ENCODE assay signal across 15 cellular contexts in genomic region chr4:101418466-101418865, GRCh38.
DNase-seq lines count a peak whose midpoint lies in the region; ATAC-seq and TF ChIP-seq lines count a peak whose summit lies in the region.
"Had no signal": no experiment of that assay in that cellular context is flagged by ENCODE, and none has a peak within 500 bp of the region (broad histone marks: within the 10 kb centered on the region; RNA-seq: fewer than 3 reads in every experiment).

No MANE protein-coding gene starts in this region.

- peaks cover 42% of the 10 kb centered on the region for H3K27me3 Mint-ChIP-seq in CD8-positive, alpha-beta T cell (ENCODE audit: low read depth)
- H3K27me3 Mint-ChIP-seq in effector memory CD8-positive, alpha-beta T cell, result no peaks in the 10 kb centered on the region

- H3K36me3 Mint-ChIP-seq in CD8-positive, alpha-beta T cell, result no peaks in the 10 kb centered on the region
- H3K36me3 Mint-ChIP-seq in effector memory CD8-positive, alpha-beta T cell (ENCODE audit: insufficient read depth), result no peaks in the 10 kb centered on the region
- H3K36me3 Mint-ChIP-seq: CD14-positive monocyte had no signal

- TF ChIP-seq EP300 in sigmoid colon (IDR thresholded peaks at IDR 0.05), result no peak

- peaks cover 43% of the 10 kb centered on the region for H3K4me1 ChIP-seq in CD8-positive, alpha-beta T cell (ENCODE audit: insufficient read depth, low read length)
- no peaks in the 10 kb centered on the region for H3K4me1 ChIP-seq in sigmoid colon

- peaks cover 4% of the 10 kb centered on the region for H3K27me3 ChIP-seq in CD8-positive, alpha-beta T cell (ENCODE audit: insufficient read depth, low read length)
- no peaks in the 10 kb centered on the region for H3K27me3 ChIP-seq in sigmoid colon

- H3K9me3 ChIP-seq in CD8-positive, alpha-beta T cell (ENCODE audit: low read length), result no peaks in the 10 kb centered on the region
- no peaks in the 10 kb centered on the region for H3K9me3 ChIP-seq in sigmoid colon

- CTCF ChIA-PET in CD8-positive, alpha-beta T cell (lab: Charles Lee), result interaction anchor here (1.1 kb wide), 1 partner anchor 12 kb away, joined by 3 read pairs; no protein-coding TSS in a partner anchor

- 40 to 64% methylated on average over 2 of the region's 2 CpGs for WGBS in sigmoid colon, 2 donors

- H3K36me3 ChIP-seq in CD8-positive, alpha-beta T cell (ENCODE audit: insufficient read depth, low read length), result no peaks in the 10 kb centered on the region
- no peaks in the 10 kb centered on the region for H3K36me3 ChIP-seq in sigmoid colon

- H3K4me3 Mint-ChIP-seq in CD8-positive, alpha-beta T cell, result peak overlapping the region; percentile 54
- H3K4me3 Mint-ChIP-seq in effector memory CD8-positive, alpha-beta T cell, result peak overlapping the region; percentile 66 to 74
- H3K4me3 Mint-ChIP-seq: CD14-positive monocyte, endodermal cell had no signal

- POLR2A ChIA-PET in CD8-positive, alpha-beta T cell (lab: Charles Lee), result interaction anchor here (0.8 to 2.6 kb wide), 2 partner anchors 14 to 71 kb away, joined by 3 to 11 read pairs; partner anchors contain the start of gene PPP3CA

- H3K4me3 ChIP-seq in CD8-positive, alpha-beta T cell (ENCODE audit: low read depth, low read length), result no peak overlapping the region
- no peak overlapping the region for H3K4me3 ChIP-seq in sigmoid colon

- DNase-seq in CD8-positive, alpha-beta T cell, result no peak
- DNase-seq in NCI-H69 (lab: John Stamatoyannopoulos, UW) (peak; percentile 56), SKM-1 treated with dmso at 0.1 percent for 144 hours (lab: John Stamatoyannopoulos, UW; ENCODE audit: unreplicated experiment) (no peak), sigmoid colon (no peak), SK-N-DZ (ENCODE audit: low spot score) (no peak), substantia nigra (lab: John Stamatoyannopoulos, UW) (no peak)
- no peak for DNase-seq in effector memory CD8-positive, alpha-beta T cell
- DNase-seq: activated gamma-delta T cell, endodermal cell, mammary epithelial cell, NCI-H1436, right cardiac atrium, SW 1271 had no signal

- H3K9me3 Mint-ChIP-seq in CD8-positive, alpha-beta T cell, result no peaks in the 10 kb centered on the region
- no peaks in the 10 kb centered on the region for H3K9me3 Mint-ChIP-seq in effector memory CD8-positive, alpha-beta T cell
- H3K9me3 Mint-ChIP-seq: endodermal cell had no signal

- no peak for ATAC-seq in CD8-positive, alpha-beta T cell
- peak; percentile 9 for ATAC-seq in GM18909 (IDR thresholded peaks at IDR 0.05; ENCODE audit: poor library complexity, unreplicated experiment)
- peak; percentile 57 for ATAC-seq in effector memory CD8-positive, alpha-beta T cell (replicated peaks)
- ATAC-seq: right cardiac atrium had no signal

- H3K27ac ChIP-seq in CD8-positive, alpha-beta T cell (ENCODE audit: low read depth, low read length), result no peak overlapping the region
- H3K27ac ChIP-seq in sigmoid colon (no peak overlapping the region), substantia nigra (ENCODE audit: low read depth, low read length, poor library complexity, severe bottlenecking) (no peak overlapping the region)

- intact Hi-C loops in CD8-positive, alpha-beta T cell (cut with DNase I, micrococcal nuclease), result loop anchor here (2.0 to 5.0 kb wide), 2 partner anchors 71 to 72 kb away; partner anchors contain the start of gene PPP3CA (in 2 of the 2)
- intact Hi-C loops in sigmoid colon (cut with DNase I), result no loop called here

- no peak overlapping the region for H3K27ac Mint-ChIP-seq in CD8-positive, alpha-beta T cell
- no peak overlapping the region for H3K27ac Mint-ChIP-seq in effector memory CD8-positive, alpha-beta T cell
- H3K27ac Mint-ChIP-seq: CD14-positive monocyte, endodermal cell had no signal

- no peak for TF ChIP-seq CTCF in CD8-positive, alpha-beta T cell (IDR thresholded peaks at IDR 0.05)
- TF ChIP-seq CTCF in sigmoid colon (IDR thresholded peaks at IDR 0.05), result no peak

- peaks cover 39% of the 10 kb centered on the region for H3K4me1 Mint-ChIP-seq in CD8-positive, alpha-beta T cell (ENCODE audit: low read depth)
- H3K4me1 Mint-ChIP-seq in effector memory CD8-positive, alpha-beta T cell (ENCODE audit: low read depth in 2 of 2), result peaks cover 40 to 46% of the 10 kb centered on the region in 2 donors
- H3K4me1 Mint-ChIP-seq: CD14-positive monocyte had no signal

- no peak for TF ChIP-seq POLR2A in sigmoid colon (IDR thresholded peaks at IDR 0.05)
